In the genomic region with DNA sequence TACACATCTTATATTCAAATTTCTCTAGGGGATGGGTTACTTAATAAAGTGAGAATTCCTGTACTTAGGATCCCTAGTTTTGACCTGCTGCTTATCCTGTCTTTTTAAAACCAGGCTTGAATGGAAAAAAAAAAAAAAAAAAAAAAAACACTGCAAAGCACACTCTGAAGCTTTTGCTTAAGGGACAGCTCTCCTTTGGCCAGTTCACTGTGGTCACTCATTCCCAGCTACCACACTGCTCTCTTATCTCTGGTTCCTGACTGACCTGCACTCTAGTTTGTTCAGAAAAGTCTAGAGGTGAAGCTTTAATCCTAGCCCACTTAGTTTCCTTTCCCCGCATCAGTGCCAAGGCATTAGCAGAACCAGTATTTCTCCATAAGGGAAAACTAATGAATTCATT, we compare ENCODE assay signal across 13 cellular contexts.
"Had no signal": no experiment of that assay in that cellular context is flagged by ENCODE, and none has a peak within 500 bp of the region (broad histone marks: within the 10 kb centered on the region; RNA-seq: fewer than 3 reads in every experiment).

No MANE protein-coding gene starts in this region.

- ATAC-seq: esophagus mucosa; stimulated activated memory B cell treated with anti-CD40 and anti-IgM and Interleukin-4, amounts not matched to agents 10 μg/mL and 1 μg/mL and 100 μg/mL, for 72 hours had no signal

- H3K4me1 ChIP-seq: uterus had no signal

- H3K36me3 ChIP-seq: heart right ventricle, ovary, tibial artery, upper lobe of left lung, uterus had no signal

- H3K9me3 ChIP-seq: heart right ventricle, ovary, tibial artery, upper lobe of left lung, uterus had no signal

- H3K27ac ChIP-seq: coronary artery, ovary, tibial artery had no signal

- H3K27me3 ChIP-seq: heart right ventricle, ovary, tibial artery, upper lobe of left lung, uterus had no signal

- DNase-seq: effector CD8-positive, alpha-beta T cell; islet precursor cell; naive B cell; ovary; stimulated activated CD4-positive, alpha-beta T cell treated with anti-CD3 and anti-CD28 coated beads, Interleukin-4, amount 100 ng/mL, for 1 hour; tibial artery; upper lobe of left lung; uterus had no signal

- H3K4me3 ChIP-seq: coronary artery, heart right ventricle, ovary, smooth muscle cell, tibial artery, upper lobe of left lung, uterus had no signal
